Comparison of ENCODE assay signal across 10 cellular contexts in genomic region chr3:156620260-156620659, GRCh38. TPM values are rescaled to one million over a fixed set of nuclear protein-coding genes. Genes with fewer than 3 reads are reported as not detected.
DNase-seq lines count a peak whose midpoint lies in the region; ATAC-seq, FAIRE-seq and TF ChIP-seq lines count a peak whose summit lies in the region.
"Had no signal": no experiment of that assay in that cellular context is flagged by ENCODE, and none has a peak within 500 bp of the region (broad histone marks: within the 10 kb centered on the region; RNA-seq: fewer than 3 reads in every experiment).

No MANE protein-coding gene starts in this region.

- no peak overlapping the region for H2BK15ac ChIP-seq in H1 (ENCODE audit: low read length)

- no peak overlapping the region for H3K14ac ChIP-seq in H1 (ENCODE audit: insufficient read length)

- H3K18ac ChIP-seq in H1 (ENCODE audit: extremely low read depth, low read length), result no peak overlapping the region

- no peaks in the 10 kb centered on the region; a peak in 1 of 4 replicates for H3K9me3 ChIP-seq in H1 (ENCODE audit: insufficient read depth in 2 of 2, low read depth in 1 of 2, low read length in 1 of 2)

- ATAC-seq in GM21576 (IDR thresholded peaks at IDR 0.05; ENCODE audit: unreplicated experiment) (no peak), HG03196 (IDR thresholded peaks at IDR 0.05; ENCODE audit: unreplicated experiment) (no peak)

- H3K23ac ChIP-seq in H1 (ENCODE audit: insufficient read length), result no peak overlapping the region

- no peak for TF ChIP-seq CTCF in H1 (IDR thresholded peaks at IDR 0.05; ENCODE audit: control extremely low read depth in 1 of 3, insufficient read depth in 1 of 3, low read depth in 1 of 3, low read length in 3 of 3)

- H3K4me1 ChIP-seq in H1 (replicated peaks in 1 of 4; ENCODE audit: control insufficient read depth in 3 of 4, insufficient read depth in 4 of 4, low read length in 3 of 4), result no peaks in the 10 kb centered on the region; a peak in 1 of 7 replicates

- no peak overlapping the region for H4K8ac ChIP-seq in H1 (ENCODE audit: extremely low read depth, insufficient read depth, low read length)

- no peak for TF ChIP-seq RAD21 in H1 (IDR thresholded peaks at IDR 0.05 in 1 of 2, conservative IDR thresholded peaks at IDR 0.05 in 1 of 2; ENCODE audit: low read depth in 2 of 2, low read length in 2 of 2)

- H2AK5ac ChIP-seq in H1 (ENCODE audit: low read depth, low read length), result no peak overlapping the region

- FAIRE-seq in H1 (lab: Jason Lieb, UNC), result no peak
- FAIRE-seq: islet of Langerhans had no signal

- H4K5ac ChIP-seq in H1 (ENCODE audit: insufficient read length, low read depth, low read length), result no peak overlapping the region

- no peak overlapping the region for H2BK12ac ChIP-seq in H1 (ENCODE audit: low read depth, low read length)

- peak overlapping the region; percentile 88 for H2AFZ ChIP-seq in H1 (ENCODE audit: low read length)

- intact Hi-C loops in head of caudate nucleus (cut with DNase I), result no loop called here

- no peak overlapping the region for H2BK5ac ChIP-seq in H1 (ENCODE audit: low read depth, low read length)

- no peaks in the 10 kb centered on the region for H3K79me2 ChIP-seq in H1 (ENCODE audit: control insufficient read depth in 1 of 2, insufficient read depth in 2 of 2, low read length in 2 of 2)

- H3K36me3 ChIP-seq in H1 (ENCODE audit: control insufficient read depth in 2 of 4, insufficient read depth in 4 of 4, low read length in 3 of 4), result no peaks in the 10 kb centered on the region

- H3K56ac ChIP-seq in H1 (replicated peaks; ENCODE audit: insufficient read length, low read depth, low read length), result no peak overlapping the region

- H3K79me1 ChIP-seq in H1 (ENCODE audit: low read depth, low read length), result no peaks in the 10 kb centered on the region

- CTCF ChIA-PET in H1 (lab: Charles Lee; ENCODE audit: partially characterized antibody), result no interaction called here

- H2BK20ac ChIP-seq in H1 (ENCODE audit: low read length), result no peak overlapping the region

- no peak overlapping the region for H3K4ac ChIP-seq in H1 (replicated peaks; ENCODE audit: insufficient read length, low read depth, low read length)

- POLR2A ChIA-PET in H1 (lab: Charles Lee; ENCODE audit: partially characterized antibody), result no interaction called here

- no peak overlapping the region for H3K27ac ChIP-seq in H1 (ENCODE audit: low read depth, low read length)

- H4K91ac ChIP-seq in H1 (replicated peaks; ENCODE audit: insufficient read length, low read length), result no peak overlapping the region

- no peaks in the 10 kb centered on the region for H4K20me1 ChIP-seq in H1 (replicated peaks in 1 of 2; ENCODE audit: control insufficient read depth in 1 of 2, insufficient read depth in 2 of 2, low read length in 2 of 2)

- H3K23me2 ChIP-seq in H1 (ENCODE audit: low read depth, low read length), result no peaks in the 10 kb centered on the region

- H3K4me2 ChIP-seq in H1 (ENCODE audit: insufficient read depth in 1 of 2, low read depth in 2 of 2, low read length in 2 of 2), result no peak overlapping the region

- no peaks in the 10 kb centered on the region for H3K27me3 ChIP-seq in H1 (replicated peaks in 1 of 4; ENCODE audit: control insufficient read depth in 3 of 4, extremely low read depth in 1 of 4, insufficient read depth in 3 of 4, low read length in 3 of 4)

- no peak overlapping the region for H3K4me3 ChIP-seq in H1 (ENCODE audit: extremely low read depth in 1 of 4, insufficient read depth in 2 of 4, low read depth in 3 of 4, low read length in 4 of 4)

- no peak overlapping the region for H2BK120ac ChIP-seq in H1 (replicated peaks; ENCODE audit: low read depth, low read length)

- DNase-seq in DMS153 (lab: John Stamatoyannopoulos, UW) (peak; percentile 92), HT-29 (ENCODE audit: low spot score) (peak; percentile 21), NCI-H345 treated with DMSO at 0.1 percent for 48 hours (lab: John Stamatoyannopoulos, UW; ENCODE audit: unreplicated experiment) (peak; percentile 66), H1 (ENCODE audit: low read depth in 1 of 2, low spot score in 2 of 2) (no peak), cortex of kidney (lab: John Stamatoyannopoulos, UW) (no peak), head of caudate nucleus (no peak)
- DNase-seq: stimulated activated CD4-positive, alpha-beta T cell treated with anti-CD3 and anti-CD28 coated beads, Interleukin-4, amount 100 ng/mL, for 1 hour had no signal

- no peak for TF ChIP-seq EP300 in H1 (IDR thresholded peaks at IDR 0.05; ENCODE audit: borderline replicate concordance in 1 of 2, low read depth in 2 of 2, low read length in 2 of 2)

- TF ChIP-seq POLR2A in H1 (IDR thresholded peaks at IDR 0.05; ENCODE audit: control extremely low read depth in 1 of 2, low read depth in 2 of 2, low read length in 2 of 2), result no peak

- 81% methylated on average over 2 of the region's 2 CpGs; no CpG with 5 or more reads in 1 of the 2 experiments for WGBS in H1 (ENCODE audit: extremely low coverage in 1 of 2, insufficient coverage in 1 of 2, insufficient read length in 1 of 2, insufficient replicate concordance in 2 of 2, low coverage in 1 of 2, low lambda C conversion rate in 2 of 2, missing lambda C conversion rate in 1 of 2), 2 experiments

- H3K9ac ChIP-seq in H1 (replicated peaks in 1 of 4; ENCODE audit: extremely low read depth in 1 of 4, low read depth in 3 of 4, low read length in 3 of 4), result no peak overlapping the region

TF ChIP-seq in H1, 55 proteins besides CTCF, POLR2A, EP300 and RAD21:
- TF ChIP-seq SAP30 (IDR thresholded peaks at IDR 0.05; ENCODE audit: insufficient read depth, insufficient replicate concordance, low read length) (no peak), CTBP2 (IDR thresholded peaks at IDR 0.05; ENCODE audit: borderline replicate concordance, insufficient read depth, insufficient read length, low read length) (no peak), MAFK (IDR thresholded peaks at IDR 0.05; ENCODE audit: low read depth, low read length) (peak; percentile 33; the same call in 1 of the 2 replicates), MAX (IDR thresholded peaks at IDR 0.05) (no peak), ZNF274 (IDR thresholded peaks at IDR 0.05; ENCODE audit: borderline replicate concordance, extremely low read depth, low read length) (no peak), ASH2L (IDR thresholded peaks at IDR 0.05; ENCODE audit: low read length) (no peak), GABPA (IDR thresholded peaks at IDR 0.05; ENCODE audit: borderline replicate concordance, insufficient read depth, low read length) (no peak), BACH1 (IDR thresholded peaks at IDR 0.05; ENCODE audit: low read length) (peak; percentile 81)

RNA-seq across cellular contexts. Expression of gene TIPARP, which starts 54.1 kb away (rescaled TPM):
- total RNA-seq in HT-29 (2014; rRNA removed; shearing (Covaris generic)), result 66.6 and 70.7 TPM in 2 replicates
- 5.5 and 5.8 TPM in 2 replicates for total RNA-seq in H1 (2021; fragmentation: NEBNext Ultra II Directional; extraction: Animal tissue kit (Norgen Biotek cat#: 25700))
- 0.61 and 1.6 TPM in 2 replicates for polyA plus RNA-seq in H1 (2011; rRNA removed)
- polyA plus RNA-seq in H1 (2011; cell fraction: cytosol; rRNA removed), result 1.0 TPM
- 1.2 TPM for polyA plus RNA-seq in H1 (2011; cell fraction: nucleus; rRNA removed)
- polyA plus RNA-seq in H1 (2012, experiment 1 of 2), result 1.8 to 4.1 TPM (median 2.2 TPM) in 4 replicates
- 0.38 TPM for polyA plus RNA-seq in H1 (2012, experiment 2 of 2)
- 3.0 TPM for polyA plus RNA-seq in H1 (2013, experiment 1 of 2)
- polyA plus RNA-seq in H1 (2013, experiment 2 of 2), result 2.8 TPM
- 3.2 and 5.0 TPM in 2 replicates for polyA minus RNA-seq in H1 (2011; rRNA and poly(A)+ RNA removed)
- polyA minus RNA-seq in H1 (2011; cell fraction: cytosol; rRNA and poly(A)+ RNA removed), result 2.2 TPM
- 13.3 TPM for polyA minus RNA-seq in H1 (2011; cell fraction: nucleus; rRNA and poly(A)+ RNA removed)

Comparison
In these comparisons a context has a peak if more than half of its experiments do, and no peak if none do; other contexts are left out.
1. DNase-seq: peak in DMS153 (single experiment), HT-29 (single experiment) and NCI-H345 treated with DMSO at 0.1 percent for 48 hours (single experiment); none in H1 (0 of 2), cortex of kidney (single experiment) and head of caudate nucleus (0 of 42).